19 cellular contexts compared by ENCODE assay signal in the genomic region with DNA sequence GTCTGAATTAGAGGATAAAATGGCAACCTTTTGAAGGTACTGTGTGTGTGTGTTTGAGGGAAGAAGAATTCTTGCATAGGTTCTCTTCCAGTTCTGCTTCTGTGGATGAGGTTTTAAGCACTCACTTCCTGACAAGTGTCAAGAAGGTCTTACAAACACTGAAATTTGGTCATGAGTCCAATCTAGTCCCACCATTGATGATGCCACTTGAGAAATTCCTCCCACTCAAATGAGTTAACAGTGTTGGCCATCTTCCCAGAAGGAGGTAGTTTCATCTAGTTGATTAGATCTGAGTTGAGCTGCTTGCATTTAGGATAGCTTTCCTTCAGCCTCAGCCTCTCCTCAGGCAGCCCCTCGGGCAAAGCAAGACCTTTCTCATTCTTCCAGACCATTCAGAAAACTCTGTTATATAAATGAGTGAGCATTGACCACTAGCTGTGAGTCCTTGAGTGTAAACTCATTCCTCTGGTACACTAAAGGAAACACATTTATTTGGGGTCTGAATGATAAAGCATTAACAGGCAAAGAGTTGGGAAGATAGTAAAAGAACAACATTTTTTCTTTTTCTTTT.
A peak's percentile ranks its signal among the peaks of the same experiment; 100 is the strongest.
DNase-seq lines count a peak whose midpoint lies in the region.
"Had no signal": no experiment of that assay in that cellular context is flagged by ENCODE, and none has a peak within 500 bp of the region (broad histone marks: within the 10 kb centered on the region; RNA-seq: fewer than 3 reads in every experiment).

No MANE protein-coding gene starts in this region.

- DNase-seq in Daoy (ENCODE audit: low read depth) (peak; percentile 75), M059J (ENCODE audit: low read depth) (peak; percentile 84), astrocyte of the hippocampus (ENCODE audit: low read depth, low spot score) (peak; percentile 70), iris pigment epithelial cell (ENCODE audit: low read depth) (peak; percentile 77), amygdala (lab: John Stamatoyannopoulos, UW) (no peak)
- DNase-seq in activated CD8-positive, alpha-beta memory T cell treated with anti-CD3 and anti-CD28 coated beads, Interleukin-2, amount 50 U/mL, for 48 hours = no peak
- no peak for DNase-seq in activated CD4-positive, alpha-beta memory T cell treated with anti-CD3 and anti-CD28 coated beads, Interleukin-2, amount 10 ng/mL, durations not matched to agents 7 days and 5 days
- DNase-seq in activated naive CD4-positive, alpha-beta T cell (lab: John Stamatoyannopoulos, UW) = no peak
- DNase-seq: activated CD4-positive, alpha-beta T cell treated with anti-CD3 and anti-CD28 coated beads for 4 hours; H9; hippocampal formation; left lung; NCI-H1417; posterior cingulate gyrus; stimulated activated CD4-positive, alpha-beta T cell treated with anti-CD3 and anti-CD28 coated beads, Interleukin-12 subunit alpha, Interleukin-12 subunit beta, amount 100 ng/mL, for 4 hours; stimulated activated naive CD8-positive, alpha-beta T cell treated with anti-CD3 and anti-CD28 coated beads, Interleukin-15, amount 100 ng/mL, for 72 hours had no signal

- CTCF ChIA-PET in activated CD4-positive, alpha-beta memory T cell treated with anti-CD3 and anti-CD28 coated beads, Interleukin-2, amount 10 ng/mL, durations not matched to agents 7 days and 5 days (lab: Charles Lee) = no interaction called here

- H3K36me3 Mint-ChIP-seq in activated CD4-positive, alpha-beta memory T cell treated with anti-CD3 and anti-CD28 coated beads, Interleukin-2, amount 10 ng/mL, durations not matched to agents 7 days and 5 days (ENCODE audit: low read depth) = no peaks in the 10 kb centered on the region
- H3K36me3 Mint-ChIP-seq: activated naive CD8-positive, alpha-beta T cell; IgD-negative memory B cell had no signal

- POLR2A ChIA-PET in activated CD4-positive, alpha-beta memory T cell treated with anti-CD3 and anti-CD28 coated beads, Interleukin-2, amount 10 ng/mL, durations not matched to agents 7 days and 5 days (lab: Charles Lee) = no interaction called here

- no peak overlapping the region for H3K27ac Mint-ChIP-seq in activated CD4-positive, alpha-beta memory T cell treated with anti-CD3 and anti-CD28 coated beads, Interleukin-2, amount 10 ng/mL, durations not matched to agents 7 days and 5 days
- H3K27ac Mint-ChIP-seq: activated naive CD8-positive, alpha-beta T cell; H9; IgD-negative memory B cell; stimulated activated naive CD8-positive, alpha-beta T cell treated with anti-CD3 and anti-CD28 coated beads, Interleukin-15, amount 100 ng/mL, for 72 hours; T-helper 1 cell treated with Interleukin-12 subunit alpha and Interleukin-12 subunit beta and Interleukin-4 antibody, amounts not matched to agents 30 μg/mL and 1 μg/mL, for 36 hours had no signal

- no peak overlapping the region for H3K4me3 Mint-ChIP-seq in activated CD4-positive, alpha-beta memory T cell treated with anti-CD3 and anti-CD28 coated beads, Interleukin-2, amount 10 ng/mL, durations not matched to agents 7 days and 5 days
- H3K4me3 Mint-ChIP-seq: activated naive CD8-positive, alpha-beta T cell; H9; IgD-negative memory B cell; stimulated activated naive CD8-positive, alpha-beta T cell treated with anti-CD3 and anti-CD28 coated beads, Interleukin-15, amount 100 ng/mL, for 72 hours; T-helper 1 cell treated with Interleukin-12 subunit alpha and Interleukin-12 subunit beta and Interleukin-4 antibody, amounts not matched to agents 30 μg/mL and 1 μg/mL, for 36 hours had no signal

- no peaks in the 10 kb centered on the region for H3K4me1 Mint-ChIP-seq in activated CD4-positive, alpha-beta memory T cell treated with anti-CD3 and anti-CD28 coated beads, Interleukin-2, amount 10 ng/mL, durations not matched to agents 7 days and 5 days
- H3K4me1 Mint-ChIP-seq: H9; stimulated activated naive CD8-positive, alpha-beta T cell treated with anti-CD3 and anti-CD28 coated beads, Interleukin-15, amount 100 ng/mL, for 72 hours had no signal

- no peaks in the 10 kb centered on the region for H3K9me3 Mint-ChIP-seq in activated CD4-positive, alpha-beta memory T cell treated with anti-CD3 and anti-CD28 coated beads, Interleukin-2, amount 10 ng/mL, durations not matched to agents 7 days and 5 days
- H3K9me3 Mint-ChIP-seq: H9; stimulated activated naive CD8-positive, alpha-beta T cell treated with anti-CD3 and anti-CD28 coated beads, Interleukin-15, amount 100 ng/mL, for 72 hours; T-helper 1 cell treated with Interleukin-12 subunit alpha and Interleukin-12 subunit beta and Interleukin-4 antibody, amounts not matched to agents 30 μg/mL and 1 μg/mL, for 36 hours had no signal

- no peaks in the 10 kb centered on the region for H3K27me3 Mint-ChIP-seq in activated CD4-positive, alpha-beta memory T cell treated with anti-CD3 and anti-CD28 coated beads, Interleukin-2, amount 10 ng/mL, durations not matched to agents 7 days and 5 days

Comparison
In these comparisons a context has a peak if more than half of its experiments do, and no peak if none do; other contexts are left out.
1. DNase-seq: peak in Daoy (single experiment), M059J (single experiment), astrocyte of the hippocampus (single experiment) and iris pigment epithelial cell (single experiment); none in activated CD8-positive, alpha-beta memory T cell treated with anti-CD3 and anti-CD28 coated beads, Interleukin-2, amount 50 U/mL, for 48 hours (single experiment), activated CD4-positive, alpha-beta memory T cell treated with anti-CD3 and anti-CD28 coated beads, Interleukin-2, amount 10 ng/mL, durations not matched to agents 7 days and 5 days (single experiment), amygdala (0 of 56) and activated naive CD4-positive, alpha-beta T cell (0 of 4).